Comparison of ENCODE assay signal across 8 cellular contexts in genomic region chr19:35775298-35776101, GRCh38. TPM values are rescaled to one million over a fixed set of nuclear protein-coding genes. Genes with fewer than 3 reads are reported as not detected.
DNase-seq lines count a peak whose midpoint lies in the region; ATAC-seq and TF ChIP-seq lines count a peak whose summit lies in the region.

A gene with protein sequence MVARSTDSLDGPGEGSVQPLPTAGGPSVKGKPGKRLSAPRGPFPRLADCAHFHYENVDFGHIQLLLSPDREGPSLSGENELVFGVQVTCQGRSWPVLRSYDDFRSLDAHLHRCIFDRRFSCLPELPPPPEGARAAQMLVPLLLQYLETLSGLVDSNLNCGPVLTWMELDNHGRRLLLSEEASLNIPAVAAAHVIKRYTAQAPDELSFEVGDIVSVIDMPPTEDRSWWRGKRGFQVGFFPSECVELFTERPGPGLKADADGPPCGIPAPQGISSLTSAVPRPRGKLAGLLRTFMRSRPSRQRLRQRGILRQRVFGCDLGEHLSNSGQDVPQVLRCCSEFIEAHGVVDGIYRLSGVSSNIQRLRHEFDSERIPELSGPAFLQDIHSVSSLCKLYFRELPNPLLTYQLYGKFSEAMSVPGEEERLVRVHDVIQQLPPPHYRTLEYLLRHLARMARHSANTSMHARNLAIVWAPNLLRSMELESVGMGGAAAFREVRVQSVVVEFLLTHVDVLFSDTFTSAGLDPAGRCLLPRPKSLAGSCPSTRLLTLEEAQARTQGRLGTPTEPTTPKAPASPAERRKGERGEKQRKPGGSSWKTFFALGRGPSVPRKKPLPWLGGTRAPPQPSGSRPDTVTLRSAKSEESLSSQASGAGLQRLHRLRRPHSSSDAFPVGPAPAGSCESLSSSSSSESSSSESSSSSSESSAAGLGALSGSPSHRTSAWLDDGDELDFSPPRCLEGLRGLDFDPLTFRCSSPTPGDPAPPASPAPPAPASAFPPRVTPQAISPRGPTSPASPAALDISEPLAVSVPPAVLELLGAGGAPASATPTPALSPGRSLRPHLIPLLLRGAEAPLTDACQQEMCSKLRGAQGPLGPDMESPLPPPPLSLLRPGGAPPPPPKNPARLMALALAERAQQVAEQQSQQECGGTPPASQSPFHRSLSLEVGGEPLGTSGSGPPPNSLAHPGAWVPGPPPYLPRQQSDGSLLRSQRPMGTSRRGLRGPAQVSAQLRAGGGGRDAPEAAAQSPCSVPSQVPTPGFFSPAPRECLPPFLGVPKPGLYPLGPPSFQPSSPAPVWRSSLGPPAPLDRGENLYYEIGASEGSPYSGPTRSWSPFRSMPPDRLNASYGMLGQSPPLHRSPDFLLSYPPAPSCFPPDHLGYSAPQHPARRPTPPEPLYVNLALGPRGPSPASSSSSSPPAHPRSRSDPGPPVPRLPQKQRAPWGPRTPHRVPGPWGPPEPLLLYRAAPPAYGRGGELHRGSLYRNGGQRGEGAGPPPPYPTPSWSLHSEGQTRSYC (plus strand): TSS chr19:35775564. CDS start chr19:35775659, 95 bp downstream.

- peak within 1 kb of the TSS; percentile 47 to 76 for H3K27ac Mint-ChIP-seq in activated naive CD4-positive, alpha-beta T cell treated with anti-CD3 and anti-CD28 coated beads, Interleukin-2, amount 50 U/mL, for 72 hours
- H3K27ac Mint-ChIP-seq in glutamatergic neuron (ENCODE audit: unreplicated experiment), result peak within 1 kb of the TSS; percentile 92

- peaks cover 2% of the 10 kb centered on the region for H3K79me2 ChIP-seq in osteoblast (ENCODE audit: insufficient read depth, low read length)

- peak within 1 kb of the TSS; percentile 74 for H2AFZ ChIP-seq in osteoblast (ENCODE audit: low read length)

- no peaks in the 10 kb centered on the region for H3K27me3 ChIP-seq in osteoblast (ENCODE audit: insufficient read depth, low read length)
- H3K27me3 ChIP-seq in thoracic aorta (replicated peaks; ENCODE audit: insufficient read depth), result no peaks in the 10 kb centered on the region

- H3K4me3 ChIP-seq in GM12864 (ENCODE audit: low read depth, low read length) (peak within 1 kb of the TSS; percentile 62), osteoblast (ENCODE audit: insufficient read depth, low read length) (peak within 1 kb of the TSS; percentile 79), thoracic aorta (peak within 1 kb of the TSS; percentile 94)

- H3K4me3 Mint-ChIP-seq in glutamatergic neuron (ENCODE audit: unreplicated experiment), result peak within 1 kb of the TSS; percentile 94

- ATAC-seq in HG02678 (IDR thresholded peaks at IDR 0.05; ENCODE audit: unreplicated experiment) (peak; percentile 94), thoracic aorta (ENCODE audit: insufficient number of reproducible peaks, low FRiP score, low read depth) (peak; percentile 82)
- ATAC-seq in activated naive CD4-positive, alpha-beta T cell treated with anti-CD3 and anti-CD28 coated beads, Interleukin-2, amount 50 U/mL, for 72 hours, result peak; percentile 97 to 98

- H3K9me3 ChIP-seq in osteoblast (ENCODE audit: low read depth, low read length) (no peaks in the 10 kb centered on the region), thoracic aorta (no peaks in the 10 kb centered on the region)

- H3K27me3 Mint-ChIP-seq in glutamatergic neuron (ENCODE audit: unreplicated experiment), result peaks cover 28% of the 10 kb centered on the region

- H3K36me3 Mint-ChIP-seq in activated naive CD4-positive, alpha-beta T cell treated with anti-CD3 and anti-CD28 coated beads, Interleukin-2, amount 50 U/mL, for 72 hours, result no peaks in the 10 kb centered on the region
- H3K36me3 Mint-ChIP-seq in glutamatergic neuron (ENCODE audit: unreplicated experiment), result peaks cover 12% of the 10 kb centered on the region

- TF ChIP-seq CTCF in GM12864 (IDR thresholded peaks at IDR 0.05; ENCODE audit: low read depth, low read length, missing control alignments), result no peak
- TF ChIP-seq CTCF in glutamatergic neuron (IDR thresholded peaks at IDR 0.05; ENCODE audit: partially characterized antibody, unreplicated experiment), result no peak
- no peak for TF ChIP-seq CTCF in osteoblast (IDR thresholded peaks at IDR 0.05; ENCODE audit: extremely low read depth, low read depth, low read length)
- TF ChIP-seq CTCF in thoracic aorta (IDR thresholded peaks at IDR 0.05), result no peak

- H3K27ac ChIP-seq in osteoblast (ENCODE audit: low read depth, low read length), result no peak within 1 kb of the TSS
- H3K27ac ChIP-seq in thoracic aorta, result no peak within 1 kb of the TSS

- H3K36me3 ChIP-seq in osteoblast (ENCODE audit: insufficient read depth, low read length) (no peaks in the 10 kb centered on the region), thoracic aorta (peaks cover 5% of the 10 kb centered on the region)

- DNase-seq in GM12864 (ENCODE audit: low read depth), result peak; percentile 89
- peak; percentile 98 for DNase-seq in NCI-H1105 treated with DMSO at 0.1 percent for 48 hours (lab: John Stamatoyannopoulos, UW)
- DNase-seq in SKM-1 treated with dmso at 0.1 percent for 144 hours (lab: John Stamatoyannopoulos, UW; ENCODE audit: unreplicated experiment), result peak; percentile 96
- DNase-seq in activated naive CD4-positive, alpha-beta T cell treated with anti-CD3 and anti-CD28 coated beads, Interleukin-2, amount 50 U/mL, for 72 hours (ENCODE audit: low spot score in 2 of 2), result peak; percentile 98 to 100
- peak; percentile 100 for DNase-seq in glutamatergic neuron
- peak; percentile 100 for DNase-seq in osteoblast (ENCODE audit: insufficient read length, low spot score, missing footprints)
- DNase-seq in thoracic aorta (ENCODE audit: low spot score), result peak; percentile 98

- H3K9me3 Mint-ChIP-seq in activated naive CD4-positive, alpha-beta T cell treated with anti-CD3 and anti-CD28 coated beads, Interleukin-2, amount 50 U/mL, for 72 hours, result no peaks in the 10 kb centered on the region
- H3K9me3 Mint-ChIP-seq in glutamatergic neuron (ENCODE audit: unreplicated experiment), result peaks cover 15% of the 10 kb centered on the region

- no peaks in the 10 kb centered on the region for H4K20me1 ChIP-seq in osteoblast (ENCODE audit: insufficient read depth, low read length)

- peaks cover 7% of the 10 kb centered on the region for H3K4me1 ChIP-seq in osteoblast (ENCODE audit: insufficient read depth, low read length)
- peaks cover 8 to 12% of the 10 kb centered on the region in 2 donors for H3K4me1 ChIP-seq in thoracic aorta (ENCODE audit: control insufficient read depth in 1 of 2, low read depth in 2 of 2)

- peaks cover 18% of the 10 kb centered on the region for H3K4me1 Mint-ChIP-seq in glutamatergic neuron (ENCODE audit: low read depth, unreplicated experiment)

- H3K4me2 ChIP-seq in osteoblast (ENCODE audit: insufficient read depth, low read length), result peak within 1 kb of the TSS; percentile 90

RNA-seq across cellular contexts. Expression of the gene that starts here (rescaled TPM):
- 100 to 1,000 TPM in 1 of 2 donors, 10 to 100 TPM in 1; 38.7 to 106 TPM for total RNA-seq in activated naive CD4-positive, alpha-beta T cell treated with anti-CD3 and anti-CD28 coated beads, Interleukin-2, amount 50 U/mL, for 72 hours
- total RNA-seq in glutamatergic neuron (ENCODE audit: unreplicated experiment) (180 TPM), osteoblast (2.2 and 2.4 TPM in 2 replicates), thoracic aorta (10 to 100 TPM; 15.4 to 30.7 TPM)
